Comparison of ENCODE assay signal across 12 cellular contexts in the genomic region with DNA sequence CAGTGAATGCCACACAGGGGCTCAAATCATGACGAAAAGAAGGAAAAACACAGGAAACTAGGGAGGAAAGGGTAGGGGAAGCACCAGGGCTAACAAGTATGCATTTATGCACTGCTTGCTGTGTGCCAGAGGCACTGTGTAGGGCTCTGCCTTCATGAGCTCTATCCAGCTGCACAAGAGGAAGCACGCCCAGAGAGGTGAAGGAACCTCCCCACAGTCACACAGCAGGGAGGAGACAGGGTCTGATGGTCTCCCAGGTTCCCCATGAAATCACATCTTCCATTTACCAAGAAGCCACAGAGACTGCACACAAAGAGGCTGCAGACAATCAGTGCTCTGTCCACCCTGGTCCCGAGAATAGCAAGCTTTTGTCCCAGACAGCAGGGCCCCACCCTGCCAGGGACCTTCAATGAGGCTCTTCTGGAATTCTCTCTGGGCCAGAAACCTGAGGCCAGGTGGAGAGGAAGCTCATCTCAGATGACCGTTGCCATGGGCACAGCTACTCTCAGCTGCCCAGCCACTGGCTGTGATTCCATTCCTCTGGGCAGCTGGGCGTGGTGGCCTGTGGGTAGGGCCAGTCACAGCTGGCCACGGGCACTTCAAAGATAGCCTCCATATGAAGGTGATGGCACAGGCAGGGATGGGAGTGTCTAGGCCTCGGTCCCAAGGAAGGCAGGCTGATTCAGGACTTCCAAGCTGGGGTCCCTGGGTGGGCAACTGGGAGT. TPM values are rescaled to one million over a fixed set of nuclear protein-coding genes. Genes with fewer than 3 reads are reported as not detected.
A peak's percentile ranks its signal among the peaks of the same experiment; 100 is the strongest.
DNase-seq lines count a peak whose midpoint lies in the region; ATAC-seq and TF ChIP-seq lines count a peak whose summit lies in the region.
"Had no signal": no experiment of that assay in that cellular context is flagged by ENCODE, and none has a peak within 500 bp of the region (broad histone marks: within the 10 kb centered on the region; RNA-seq: fewer than 3 reads in every experiment).

No MANE protein-coding gene starts in this region.

- H3K4me2 ChIP-seq in IMR-90 (ENCODE audit: low read depth, low read length) (no peak overlapping the region), PC-3 (ENCODE audit: low read length) (peak overlapping the region; percentile 23)

- no peak overlapping the region for H2BK15ac ChIP-seq in IMR-90 (ENCODE audit: low read depth, low read length)

- no peak overlapping the region for H3K14ac ChIP-seq in IMR-90 (replicated peaks; ENCODE audit: low read depth, low read length)

- POLR2A ChIA-PET in IMR-90 (lab: Charles Lee; ENCODE audit: unreplicated experiment) (no interaction called here), PC-3 (lab: Charles Lee; ENCODE audit: unreplicated experiment) (no interaction called here)

- H3K56ac ChIP-seq in IMR-90 (ENCODE audit: extremely low read depth, insufficient read depth, low read length): no peak overlapping the region

- WGBS in IMR-90 (ENCODE audit: extremely low coverage in 2 of 2, insufficient read length in 1 of 2), 2 experiments: 61% methylated on average over 4 of the region's 7 CpGs; no CpG with 5 or more reads in 1 of the 2 experiments

- peak overlapping the region; percentile 21; the same call in 1 of the 2 replicates for H2AK5ac ChIP-seq in IMR-90 (ENCODE audit: low read depth, low read length)

- H3K18ac ChIP-seq in IMR-90 (ENCODE audit: low read depth, low read length): no peak overlapping the region

- H3K4ac ChIP-seq in IMR-90 (ENCODE audit: low read depth, low read length): no peak overlapping the region

- TF ChIP-seq POLR2A in IMR-90 (IDR thresholded peaks at IDR 0.05; ENCODE audit: low read depth, low read length): no peak

- CTCF ChIA-PET in IMR-90 (lab: Yijun Ruan, JAX): interaction anchor here (0.6 kb wide), 1 partner anchor 54 kb away, joined by 3 read pairs; no protein-coding TSS in a partner anchor
- CTCF ChIA-PET in PC-3 (lab: Charles Lee): interaction anchor here (1.1 kb wide), 1 partner anchor 13 kb away, joined by 6 read pairs; no protein-coding TSS in a partner anchor

- dilution Hi-C loops in IMR-90 (cut with HindIII; ENCODE audit: low sequenced_read_pairs, unreplicated experiment): no loop called here

- TF ChIP-seq RAD21 in IMR-90 (IDR thresholded peaks at IDR 0.05; ENCODE audit: low read length): no peak

- in situ Hi-C loops in IMR-90 (cut with MboI; ENCODE audit: low sequenced_read_pairs): loop anchor here (5.0 kb wide), 1 partner anchor 38 kb away; no protein-coding TSS in a partner anchor

- DNase-seq in AG20443 (ENCODE audit: low spot score) (peak; percentile 38), IMR-90 (no peak), PC-3 (peak; percentile 93), midbrain (lab: John Stamatoyannopoulos, UW) (no peak), UCSD-AML1 (lab: John Stamatoyannopoulos, UW; ENCODE audit: unreplicated experiment) (no peak), retina (no peak), NCI-H446 (lab: John Stamatoyannopoulos, UW) (no peak)
- DNase-seq: activated CD4-positive, alpha-beta T cell treated with anti-CD3 and anti-CD28 coated beads for 1 hour; GOT3; Right ventricle myocardium superior had no signal

- H4K20me1 ChIP-seq in IMR-90 (ENCODE audit: insufficient read depth, low read length) (no peaks in the 10 kb centered on the region), PC-3 (ENCODE audit: low read length) (no peaks in the 10 kb centered on the region)

- no peak overlapping the region for H4K8ac ChIP-seq in IMR-90 (ENCODE audit: low read depth in 2 of 2, low read length in 2 of 2)

- peak overlapping the region; percentile 61 for H2AFZ ChIP-seq in IMR-90 (replicated peaks; ENCODE audit: low read length, poor library complexity)
- H2AFZ ChIP-seq in PC-3 (ENCODE audit: low read length): no peak overlapping the region

- H3K23ac ChIP-seq in IMR-90 (ENCODE audit: low read depth, low read length): no peak overlapping the region

- H3K27me3 ChIP-seq in IMR-90 (ENCODE audit: control insufficient read depth, insufficient read depth, low read length): no peaks in the 10 kb centered on the region; the same call in 1 of the 2 replicates
- no peaks in the 10 kb centered on the region for H3K27me3 ChIP-seq in PC-3 (ENCODE audit: low read length)
- H3K27me3 ChIP-seq in layer of hippocampus (ENCODE audit: control insufficient read depth, insufficient read depth, low read length): no peaks in the 10 kb centered on the region

- H3K9me1 ChIP-seq in IMR-90 (ENCODE audit: insufficient read depth, low read length): no peaks in the 10 kb centered on the region

- no peaks in the 10 kb centered on the region for H3K79me1 ChIP-seq in IMR-90 (ENCODE audit: low read depth in 1 of 2, low read length in 2 of 2)

- no peak for TF ChIP-seq CTCF in IMR-90 (conservative IDR thresholded peaks at IDR 0.05; ENCODE audit: low read depth, low read length)
- no peak for TF ChIP-seq CTCF in PC-3 (conservative IDR thresholded peaks at IDR 0.05; ENCODE audit: low read depth, low read length)

- no peaks in the 10 kb centered on the region for H3F3A ChIP-seq in PC-3 (ENCODE audit: low read length, unreplicated experiment)

- H3K4me1 ChIP-seq in IMR-90 (ENCODE audit: control insufficient read depth, insufficient read depth, low read length): no peaks in the 10 kb centered on the region
- H3K4me1 ChIP-seq in PC-3 (ENCODE audit: insufficient read depth, low read length): peaks cover 40% of the 10 kb centered on the region

- no TSS peak for BruUV-seq in IMR-90 (replicated peaks; lab: Mats Ljungman, UMichigan)
- BruUV-seq in PC-3 (replicated peaks; lab: Mats Ljungman, UMichigan): no TSS peak

- H4K5ac ChIP-seq in IMR-90 (ENCODE audit: low read depth, low read length): no peak overlapping the region

- H2BK120ac ChIP-seq in IMR-90 (ENCODE audit: low read depth, low read length): no peak overlapping the region

- ATAC-seq in IMR-90 (ENCODE audit: low read depth) (no peak), PC-3 (peak; percentile 77)
- ATAC-seq: natural killer cell treated with Interleukin-12 subunit alpha and Interleukin-12 subunit beta and Interleukin-15 and Interleukin-18, amount 100 ng/mL, for 72 hours had no signal

- H2AK9ac ChIP-seq in IMR-90 (replicated peaks; ENCODE audit: low read depth, low read length, poor library complexity): no peak overlapping the region

- H3K36me3 ChIP-seq in IMR-90 (ENCODE audit: control insufficient read depth, insufficient read depth, low read length) (no peaks in the 10 kb centered on the region), PC-3 (ENCODE audit: low read depth, low read length) (no peaks in the 10 kb centered on the region)

- no peak overlapping the region for H3K4me3 ChIP-seq in IMR-90 (ENCODE audit: insufficient read depth, low read depth, low read length)
- no peak overlapping the region for H3K4me3 ChIP-seq in PC-3 (ENCODE audit: low read length)

- H3K27ac ChIP-seq in IMR-90 (ENCODE audit: insufficient read depth, low read length): no peak overlapping the region
- H3K27ac ChIP-seq in PC-3 (ENCODE audit: low read length): peak overlapping the region; percentile 10; the same call in 1 of the 2 replicates
- peak overlapping the region; percentile 8 for H3K27ac ChIP-seq in layer of hippocampus (ENCODE audit: low read depth, low read length)

- H2BK5ac ChIP-seq in IMR-90 (ENCODE audit: low read depth, low read length, poor library complexity, severe bottlenecking): no peak overlapping the region

- H2BK20ac ChIP-seq in IMR-90 (ENCODE audit: low read depth, low read length): no peak overlapping the region

- H3K9ac ChIP-seq in IMR-90 (ENCODE audit: low read depth, low read length): no peak overlapping the region
- no peak overlapping the region for H3K9ac ChIP-seq in PC-3 (ENCODE audit: low read length)

- no peak overlapping the region for H4K91ac ChIP-seq in IMR-90 (ENCODE audit: insufficient read depth, low read depth, low read length)

- H3K9me3 ChIP-seq in IMR-90 (ENCODE audit: control insufficient read depth, insufficient read depth, low read length) (no peaks in the 10 kb centered on the region), PC-3 (ENCODE audit: low read length) (no peaks in the 10 kb centered on the region)

- no peaks in the 10 kb centered on the region for H3K79me2 ChIP-seq in PC-3 (ENCODE audit: low read length)

- H3K9me2 ChIP-seq in PC-3 (replicated peaks; ENCODE audit: low read length): no peaks in the 10 kb centered on the region

- intact Hi-C loops in IMR-90 (cut with micrococcal nuclease): no loop called here
- intact Hi-C loops in PC-3 (cut with micrococcal nuclease): no loop called here

TF ChIP-seq in IMR-90, 13 proteins besides CTCF, POLR2A, EP300 and RAD21:
- no peak for TF ChIP-seq RCOR1 (IDR thresholded peaks at IDR 0.05; ENCODE audit: insufficient replicate concordance, low read length)
- no peak for TF ChIP-seq CEBPB (IDR thresholded peaks at IDR 0.05; ENCODE audit: low read depth, low read length)
- TF ChIP-seq USF2 (IDR thresholded peaks at IDR 0.05; ENCODE audit: low read depth, low read length): no peak

RNA-seq across cellular contexts. Expression of gene TRPV4, which starts 7.3 kb away (rescaled TPM):
- total RNA-seq in IMR-90 (2012; rRNA removed) (1.1 TPM in 2 replicates), PC-3 (2014; rRNA removed) (1.6 and 2.4 TPM in 2 replicates)
- 6.1 and 6.6 TPM in 2 replicates for polyA plus RNA-seq in IMR-90 (2012; rRNA removed)
- polyA plus RNA-seq in IMR-90 (2012; cell fraction: cytosol; rRNA removed): 4.6 and 7.1 TPM in 2 replicates
- polyA plus RNA-seq in IMR-90 (2012; cell fraction: nucleus; rRNA removed; ENCODE audit: low replicate concordance): 10.1 and 18.5 TPM in 2 replicates
- total RNA-seq: natural killer cell treated with Interleukin-12 subunit alpha and Interleukin-12 subunit beta and Interleukin-15 and Interleukin-18, amount 100 ng/mL, for 72 hours had no signal

RNA-seq across cellular contexts. Expression of gene GLTP, which starts 39.8 kb away (rescaled TPM):
- total RNA-seq in IMR-90 (2012; rRNA removed) (58.4 and 67.2 TPM in 2 replicates), PC-3 (2014; rRNA removed) (78.2 and 82.6 TPM in 2 replicates)
- 32.5 and 34.4 TPM in 2 replicates for polyA plus RNA-seq in IMR-90 (2012; rRNA removed)
- 23.4 and 23.7 TPM in 2 replicates for polyA plus RNA-seq in IMR-90 (2012; cell fraction: cytosol; rRNA removed)
- 5.7 and 6.9 TPM in 2 replicates for polyA plus RNA-seq in IMR-90 (2012; cell fraction: nucleus; rRNA removed; ENCODE audit: low replicate concordance)

RNA-seq across cellular contexts. Expression of gene TCHP, which starts 59.6 kb away (rescaled TPM):
- total RNA-seq in IMR-90 (2012; rRNA removed) (6.1 and 11.4 TPM in 2 replicates), PC-3 (2014; rRNA removed) (21.6 and 42.8 TPM in 2 replicates)
- polyA plus RNA-seq in IMR-90 (2012; rRNA removed): 10.9 and 13.4 TPM in 2 replicates
- polyA plus RNA-seq in IMR-90 (2012; cell fraction: cytosol; rRNA removed): 9.3 and 11.2 TPM in 2 replicates
- 40.1 and 40.5 TPM in 2 replicates for polyA plus RNA-seq in IMR-90 (2012; cell fraction: nucleus; rRNA removed; ENCODE audit: low replicate concordance)

Comparison
In these comparisons a context has a peak if more than half of its experiments do, and no peak if none do; other contexts are left out.
1. DNase-seq: peak in AG20443 (single experiment) and PC-3 (single experiment); none in IMR-90 (single experiment), midbrain (single experiment), UCSD-AML1 (single experiment), retina (single experiment) and NCI-H446 (0 of 2).